Comparison of ENCODE assay signal across 1 cellular context in the genomic region with DNA sequence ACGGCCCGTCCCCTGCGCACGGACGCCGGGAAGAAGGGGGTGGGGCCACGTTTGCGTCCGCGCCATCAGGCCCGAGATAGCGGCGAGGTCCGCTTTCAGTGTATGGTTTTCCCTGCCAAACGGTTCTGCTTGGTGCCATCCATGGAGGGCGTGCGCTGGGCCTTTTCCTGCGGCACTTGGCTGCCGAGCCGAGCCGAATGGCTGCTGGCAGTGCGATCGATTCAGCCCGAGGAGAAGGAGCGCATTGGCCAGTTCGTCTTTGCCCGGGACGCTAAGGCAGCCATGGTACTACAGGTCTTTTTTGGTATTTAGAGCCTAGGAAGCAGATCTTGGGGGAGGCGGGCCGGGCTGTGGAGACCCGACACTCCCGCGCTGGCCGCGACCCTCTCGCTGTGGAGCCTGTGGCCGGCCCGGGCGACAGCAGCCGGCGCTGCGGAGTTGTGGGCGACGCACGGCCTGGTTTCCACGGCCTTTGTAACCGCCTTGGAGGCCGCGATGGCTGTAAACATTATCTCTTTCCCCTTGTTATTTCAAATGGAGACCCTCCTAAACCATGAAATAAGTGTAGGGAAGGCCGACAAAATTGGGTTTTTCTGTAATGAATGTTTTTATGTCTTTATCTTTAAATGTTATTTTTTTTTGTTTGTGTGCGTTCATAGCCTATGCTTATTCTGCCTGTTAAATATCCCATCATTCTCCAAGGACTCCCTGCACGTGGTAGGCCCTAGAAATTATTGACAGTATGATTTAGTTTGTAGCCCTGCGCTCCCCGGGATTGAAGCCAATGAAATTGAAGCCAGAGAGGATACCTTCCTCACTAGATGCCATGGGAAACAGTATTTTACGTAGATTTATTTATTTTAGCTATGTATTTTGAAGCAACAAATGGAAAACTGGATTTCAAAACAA.
TF ChIP-seq lines count a peak whose summit lies in the region.

A gene with protein sequence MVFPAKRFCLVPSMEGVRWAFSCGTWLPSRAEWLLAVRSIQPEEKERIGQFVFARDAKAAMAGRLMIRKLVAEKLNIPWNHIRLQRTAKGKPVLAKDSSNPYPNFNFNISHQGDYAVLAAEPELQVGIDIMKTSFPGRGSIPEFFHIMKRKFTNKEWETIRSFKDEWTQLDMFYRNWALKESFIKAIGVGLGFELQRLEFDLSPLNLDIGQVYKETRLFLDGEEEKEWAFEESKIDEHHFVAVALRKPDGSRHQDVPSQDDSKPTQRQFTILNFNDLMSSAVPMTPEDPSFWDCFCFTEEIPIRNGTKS (plus strand): TSS at position 54 of the 909 bp plus-strand sequence. CDS start 49 bp downstream, at position 103.

TF ChIP-seq in HepG2, 621 proteins besides CTCF, POLR2A, EP300 and RAD21 (continued from another document and continues in another):
- TF ChIP-seq, protein P1, sequence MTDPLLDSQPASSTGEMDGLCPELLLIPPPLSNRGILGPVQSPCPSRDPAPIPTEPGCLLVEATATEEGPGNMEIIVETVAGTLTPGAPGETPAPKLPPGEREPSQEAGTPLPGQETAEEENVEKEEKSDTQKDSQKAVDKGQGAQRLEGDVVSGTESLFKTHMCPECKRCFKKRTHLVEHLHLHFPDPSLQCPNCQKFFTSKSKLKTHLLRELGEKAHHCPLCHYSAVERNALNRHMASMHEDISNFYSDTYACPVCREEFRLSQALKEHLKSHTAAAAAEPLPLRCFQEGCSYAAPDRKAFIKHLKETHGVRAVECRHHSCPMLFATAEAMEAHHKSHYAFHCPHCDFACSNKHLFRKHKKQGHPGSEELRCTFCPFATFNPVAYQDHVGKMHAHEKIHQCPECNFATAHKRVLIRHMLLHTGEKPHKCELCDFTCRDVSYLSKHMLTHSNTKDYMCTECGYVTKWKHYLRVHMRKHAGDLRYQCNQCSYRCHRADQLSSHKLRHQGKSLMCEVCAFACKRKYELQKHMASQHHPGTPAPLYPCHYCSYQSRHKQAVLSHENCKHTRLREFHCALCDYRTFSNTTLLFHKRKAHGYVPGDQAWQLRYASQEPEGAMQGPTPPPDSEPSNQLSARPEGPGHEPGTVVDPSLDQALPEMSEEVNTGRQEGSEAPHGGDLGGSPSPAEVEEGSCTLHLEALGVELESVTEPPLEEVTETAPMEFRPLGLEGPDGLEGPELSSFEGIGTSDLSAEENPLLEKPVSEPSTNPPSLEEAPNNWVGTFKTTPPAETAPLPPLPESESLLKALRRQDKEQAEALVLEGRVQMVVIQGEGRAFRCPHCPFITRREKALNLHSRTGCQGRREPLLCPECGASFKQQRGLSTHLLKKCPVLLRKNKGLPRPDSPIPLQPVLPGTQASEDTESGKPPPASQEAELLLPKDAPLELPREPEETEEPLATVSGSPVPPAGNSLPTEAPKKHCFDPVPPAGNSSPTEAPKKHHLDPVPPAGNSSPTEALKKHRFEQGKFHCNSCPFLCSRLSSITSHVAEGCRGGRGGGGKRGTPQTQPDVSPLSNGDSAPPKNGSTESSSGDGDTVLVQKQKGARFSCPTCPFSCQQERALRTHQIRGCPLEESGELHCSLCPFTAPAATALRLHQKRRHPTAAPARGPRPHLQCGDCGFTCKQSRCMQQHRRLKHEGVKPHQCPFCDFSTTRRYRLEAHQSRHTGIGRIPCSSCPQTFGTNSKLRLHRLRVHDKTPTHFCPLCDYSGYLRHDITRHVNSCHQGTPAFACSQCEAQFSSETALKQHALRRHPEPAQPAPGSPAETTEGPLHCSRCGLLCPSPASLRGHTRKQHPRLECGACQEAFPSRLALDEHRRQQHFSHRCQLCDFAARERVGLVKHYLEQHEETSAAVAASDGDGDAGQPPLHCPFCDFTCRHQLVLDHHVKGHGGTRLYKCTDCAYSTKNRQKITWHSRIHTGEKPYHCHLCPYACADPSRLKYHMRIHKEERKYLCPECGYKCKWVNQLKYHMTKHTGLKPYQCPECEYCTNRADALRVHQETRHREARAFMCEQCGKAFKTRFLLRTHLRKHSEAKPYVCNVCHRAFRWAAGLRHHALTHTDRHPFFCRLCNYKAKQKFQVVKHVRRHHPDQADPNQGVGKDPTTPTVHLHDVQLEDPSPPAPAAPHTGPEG (CRISPR knock-in tag; IDR thresholded peaks at IDR 0.05) = peak; percentile 20; the same call in 1 of the 2 replicates
- TF ChIP-seq ZNF274 (CRISPR knock-in tag; IDR thresholded peaks at IDR 0.05) = 0 out of 2 replicates have a peak, but pooled peaks have one; percentile 12
- no peak; the same call in 1 of the 2 replicates for TF ChIP-seq KDM5B (CRISPR knock-in tag; IDR thresholded peaks at IDR 0.05; ENCODE audit: borderline replicate concordance)
- TF ChIP-seq JARID2 (CRISPR knock-in tag; IDR thresholded peaks at IDR 0.05; ENCODE audit: insufficient replicate concordance) = peak; percentile 44
- TF ChIP-seq FIP1L1 (IDR thresholded peaks at IDR 0.05; ENCODE audit: borderline replicate concordance, insufficient read depth, low read depth, low read length) = no peak
- TF ChIP-seq, protein P2, sequence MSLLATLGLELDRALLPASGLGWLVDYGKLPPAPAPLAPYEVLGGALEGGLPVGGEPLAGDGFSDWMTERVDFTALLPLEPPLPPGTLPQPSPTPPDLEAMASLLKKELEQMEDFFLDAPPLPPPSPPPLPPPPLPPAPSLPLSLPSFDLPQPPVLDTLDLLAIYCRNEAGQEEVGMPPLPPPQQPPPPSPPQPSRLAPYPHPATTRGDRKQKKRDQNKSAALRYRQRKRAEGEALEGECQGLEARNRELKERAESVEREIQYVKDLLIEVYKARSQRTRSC (CRISPR knock-in tag; IDR thresholded peaks at IDR 0.05; ENCODE audit: low read depth) = 0 out of 2 replicates have a peak, but pooled peaks have one; percentile 36
- 0 out of 2 replicates have a peak, but pooled peaks have one; percentile 49 for TF ChIP-seq SMAD9 (CRISPR knock-in tag; IDR thresholded peaks at IDR 0.05)
- TF ChIP-seq ZMYM4 (CRISPR knock-in tag; IDR thresholded peaks at IDR 0.05) = peak; percentile 34; the same call in 1 of the 2 replicates
- TF ChIP-seq, protein P3, sequence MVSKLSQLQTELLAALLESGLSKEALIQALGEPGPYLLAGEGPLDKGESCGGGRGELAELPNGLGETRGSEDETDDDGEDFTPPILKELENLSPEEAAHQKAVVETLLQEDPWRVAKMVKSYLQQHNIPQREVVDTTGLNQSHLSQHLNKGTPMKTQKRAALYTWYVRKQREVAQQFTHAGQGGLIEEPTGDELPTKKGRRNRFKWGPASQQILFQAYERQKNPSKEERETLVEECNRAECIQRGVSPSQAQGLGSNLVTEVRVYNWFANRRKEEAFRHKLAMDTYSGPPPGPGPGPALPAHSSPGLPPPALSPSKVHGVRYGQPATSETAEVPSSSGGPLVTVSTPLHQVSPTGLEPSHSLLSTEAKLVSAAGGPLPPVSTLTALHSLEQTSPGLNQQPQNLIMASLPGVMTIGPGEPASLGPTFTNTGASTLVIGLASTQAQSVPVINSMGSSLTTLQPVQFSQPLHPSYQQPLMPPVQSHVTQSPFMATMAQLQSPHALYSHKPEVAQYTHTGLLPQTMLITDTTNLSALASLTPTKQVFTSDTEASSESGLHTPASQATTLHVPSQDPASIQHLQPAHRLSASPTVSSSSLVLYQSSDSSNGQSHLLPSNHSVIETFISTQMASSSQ (IDR thresholded peaks at IDR 0.05; ENCODE audit: low read depth) = no peak
- TF ChIP-seq, protein P3 (CRISPR knock-in tag; IDR thresholded peaks at IDR 0.05; ENCODE audit: borderline replicate concordance) = no peak; the same call in none of the 2 replicates
- TF ChIP-seq SUZ12 (IDR thresholded peaks at IDR 0.05; ENCODE audit: low read depth, low read length) = no peak
- TF ChIP-seq ZNF615 (CRISPR knock-in tag; IDR thresholded peaks at IDR 0.05; ENCODE audit: borderline replicate concordance) = 0 out of 2 replicates have a peak, but pooled peaks have one; percentile 40
- TF ChIP-seq, protein P4, sequence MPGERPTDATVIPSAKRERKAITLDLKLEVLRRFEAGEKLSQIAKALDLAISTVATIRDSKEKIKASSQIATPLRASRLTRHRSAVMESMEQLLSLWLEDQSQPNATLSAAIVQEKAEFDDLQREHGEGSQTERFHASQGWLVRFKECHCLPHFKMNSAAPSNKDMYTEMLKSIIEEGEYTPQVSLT (CRISPR knock-in tag; IDR thresholded peaks at IDR 0.05; ENCODE audit: borderline replicate concordance, low read depth) = no peak
- TF ChIP-seq MEF2D (CRISPR knock-in tag; IDR thresholded peaks at IDR 0.05) = peak; percentile 65
- TF ChIP-seq ZNF350 (CRISPR knock-in tag; IDR thresholded peaks at IDR 0.05; ENCODE audit: borderline replicate concordance, low read depth) = 0 out of 2 replicates have a peak, but pooled peaks have one; percentile 4
- TF ChIP-seq FOXO1 (CRISPR knock-in tag; IDR thresholded peaks at IDR 0.05) = peak; percentile 45
- TF ChIP-seq, protein P5, sequence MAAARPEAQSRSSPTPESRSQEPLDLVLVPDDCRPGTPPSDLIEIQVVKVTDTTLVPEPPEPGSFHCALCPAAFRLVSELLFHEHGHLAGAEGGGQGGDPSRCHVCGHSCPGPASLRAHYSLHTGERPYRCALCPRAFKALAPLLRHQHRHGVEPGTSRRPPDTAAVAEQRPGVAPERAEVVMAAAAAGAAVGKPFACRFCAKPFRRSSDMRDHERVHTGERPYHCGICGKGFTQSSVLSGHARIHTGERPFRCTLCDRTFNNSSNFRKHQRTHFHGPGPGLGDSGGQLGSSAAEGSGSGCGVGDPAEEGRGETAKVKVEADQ (CRISPR knock-in tag; IDR thresholded peaks at IDR 0.05; ENCODE audit: borderline replicate concordance) = peak; percentile 12; the same call in 1 of the 2 replicates
- TF ChIP-seq, protein P6, sequence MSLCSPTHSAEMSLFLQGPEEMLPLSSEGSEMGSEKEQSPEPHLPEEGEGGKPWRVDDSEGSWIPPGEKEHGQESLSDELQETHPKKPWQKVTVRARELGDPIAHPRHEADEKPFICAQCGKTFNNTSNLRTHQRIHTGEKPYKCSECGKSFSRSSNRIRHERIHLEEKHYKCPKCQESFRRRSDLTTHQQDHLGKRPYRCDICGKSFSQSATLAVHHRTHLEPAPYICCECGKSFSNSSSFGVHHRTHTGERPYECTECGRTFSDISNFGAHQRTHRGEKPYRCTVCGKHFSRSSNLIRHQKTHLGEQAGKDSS (CRISPR knock-in tag; IDR thresholded peaks at IDR 0.05; ENCODE audit: borderline replicate concordance, low read depth) = no peak
- TF ChIP-seq TBX2 (CRISPR knock-in tag; IDR thresholded peaks at IDR 0.05; ENCODE audit: borderline replicate concordance) = peak; percentile 53; the same call in 1 of the 2 replicates
- TF ChIP-seq ZNF12 (CRISPR knock-in tag; IDR thresholded peaks at IDR 0.05) = 0 out of 2 replicates have a peak, but pooled peaks have one; percentile 23
- TF ChIP-seq ISL2 (CRISPR knock-in tag; IDR thresholded peaks at IDR 0.05) = 0 out of 2 replicates have a peak, but pooled peaks have one; percentile 9
- peak; percentile 66; the same call in 1 of the 2 replicates for TF ChIP-seq AKAP8 (CRISPR knock-in tag; IDR thresholded peaks at IDR 0.05)
- TF ChIP-seq, protein P7, sequence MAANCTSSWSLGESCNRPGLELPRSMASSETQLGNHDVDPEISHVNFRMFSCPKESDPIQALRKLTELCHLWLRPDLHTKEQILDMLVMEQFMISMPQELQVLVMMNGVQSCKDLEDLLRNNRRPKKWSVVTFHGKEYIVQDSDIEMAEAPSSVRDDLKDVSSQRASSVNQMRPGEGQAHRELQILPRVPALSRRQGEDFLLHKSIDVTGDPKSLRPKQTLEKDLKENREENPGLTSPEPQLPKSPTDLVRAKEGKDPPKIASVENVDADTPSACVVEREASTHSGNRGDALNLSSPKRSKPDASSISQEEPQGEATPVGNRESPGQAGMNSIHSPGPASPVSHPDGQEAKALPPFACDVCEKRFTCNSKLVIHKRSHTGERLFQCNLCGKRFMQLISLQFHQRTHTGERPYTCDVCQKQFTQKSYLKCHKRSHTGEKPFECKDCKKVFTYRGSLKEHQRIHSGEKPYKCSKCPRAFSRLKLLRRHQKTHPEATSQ (CRISPR knock-in tag; IDR thresholded peaks at IDR 0.05; ENCODE audit: borderline replicate concordance) = no peak
- peak; percentile 84 for TF ChIP-seq AGO2 (optimal IDR thresholded peaks at IDR 0.05; ENCODE audit: low read depth, low read length)
- TF ChIP-seq ZNF143 (CRISPR knock-in tag; IDR thresholded peaks at IDR 0.05) = peak; percentile 49; the same call in 1 of the 2 replicates
- TF ChIP-seq, protein P8, sequence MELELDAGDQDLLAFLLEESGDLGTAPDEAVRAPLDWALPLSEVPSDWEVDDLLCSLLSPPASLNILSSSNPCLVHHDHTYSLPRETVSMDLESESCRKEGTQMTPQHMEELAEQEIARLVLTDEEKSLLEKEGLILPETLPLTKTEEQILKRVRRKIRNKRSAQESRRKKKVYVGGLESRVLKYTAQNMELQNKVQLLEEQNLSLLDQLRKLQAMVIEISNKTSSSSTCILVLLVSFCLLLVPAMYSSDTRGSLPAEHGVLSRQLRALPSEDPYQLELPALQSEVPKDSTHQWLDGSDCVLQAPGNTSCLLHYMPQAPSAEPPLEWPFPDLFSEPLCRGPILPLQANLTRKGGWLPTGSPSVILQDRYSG (CRISPR knock-in tag; IDR thresholded peaks at IDR 0.05) = 0 out of 2 replicates have a peak, but pooled peaks have one; percentile 58
- peak; percentile 84 for TF ChIP-seq POLR2G (IDR thresholded peaks at IDR 0.05; ENCODE audit: low read depth, low read length)
